ENCODE assay signal across 25 cellular contexts in the genomic region with DNA sequence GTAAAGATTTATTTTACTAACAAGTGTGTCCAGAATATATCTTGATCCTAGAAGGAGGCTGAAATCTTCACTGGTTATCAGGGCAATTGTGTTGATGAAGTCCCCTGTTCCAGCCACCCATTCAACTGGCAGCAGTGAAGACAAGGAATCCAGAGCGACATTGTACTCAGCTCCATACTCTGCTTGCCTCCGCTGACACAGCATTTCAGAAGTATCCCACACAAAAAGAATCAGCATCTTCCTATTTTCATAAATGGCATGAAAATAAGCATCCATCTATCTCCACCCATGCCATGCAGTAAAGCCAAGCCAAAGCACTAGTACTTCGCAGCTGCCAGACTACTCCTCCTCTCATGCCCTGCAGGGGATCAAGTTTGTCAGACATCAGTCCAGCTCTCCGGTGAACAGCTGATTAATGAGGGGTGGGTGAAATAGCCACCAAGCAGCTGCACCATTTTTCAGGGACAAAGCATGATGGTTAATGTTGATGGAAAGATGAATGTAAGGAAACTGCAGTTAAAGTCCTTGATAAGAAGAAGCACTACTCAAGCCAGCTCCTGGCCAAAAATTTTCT. TPM values are rescaled to one million over a fixed set of nuclear protein-coding genes. Genes with fewer than 3 reads are reported as not detected.
"Had no signal": no experiment of that assay in that cellular context is flagged by ENCODE, and none has a peak within 500 bp of the region (broad histone marks: within the 10 kb centered on the region; RNA-seq: fewer than 3 reads in every experiment).

No MANE protein-coding gene starts in this region.

- H3K4me2 ChIP-seq: KMS-11, SK-N-SH had no signal

- H3K9me3 ChIP-seq: SK-N-SH had no signal

- H3K4me3 Mint-ChIP-seq: T-cell had no signal

- H3K36me3 Mint-ChIP-seq: T-cell had no signal

- H3K27ac Mint-ChIP-seq: T-cell had no signal

- H3K27ac ChIP-seq: KMS-11 had no signal

- H3K4me1 Mint-ChIP-seq: T-cell had no signal

- DNase-seq: IMR-90, Kasumi-1, MV-4-11, NCI-H1048, NCI-H1105, NCI-H1436, NCI-H187, NCI-H2029, NCI-H2081 treated with DMSO at 0.1 percent for 48 hours, NCI-H2227 treated with DMSO at 0.1 percent for 48 hours, NCI-H446, NCI-H510A, NCI-H524 treated with DMSO at 0.1 percent for 48 hours, NCI-H69, NCI-H774, Right ventricle myocardium superior, RPMI8226, SIG-M5, SK-N-SH, SW 1271, T-cell had no signal

- FAIRE-seq: RCC 7860 had no signal

- H3K9me3 Mint-ChIP-seq: T-cell had no signal

- H3K9ac ChIP-seq: KMS-11, SK-N-SH had no signal

RNA-seq across cellular contexts. Expression of a gene that starts 54.0 kb away (rescaled TPM):
- total RNA-seq: HT-29, MCF 10A had no signal
- polyA plus RNA-seq: SK-N-SH had no signal
